ENCODE assay signal across 1 cellular context in genomic region chr4:4627111-4627510, GRCh38.
TF ChIP-seq lines count a peak whose summit lies in the region.

No MANE protein-coding gene starts in this region.

TF ChIP-seq in GM23338, 12 proteins besides CTCF, POLR2A, EP300 and RAD21 (continued from another document):
- TF ChIP-seq, protein P1, sequence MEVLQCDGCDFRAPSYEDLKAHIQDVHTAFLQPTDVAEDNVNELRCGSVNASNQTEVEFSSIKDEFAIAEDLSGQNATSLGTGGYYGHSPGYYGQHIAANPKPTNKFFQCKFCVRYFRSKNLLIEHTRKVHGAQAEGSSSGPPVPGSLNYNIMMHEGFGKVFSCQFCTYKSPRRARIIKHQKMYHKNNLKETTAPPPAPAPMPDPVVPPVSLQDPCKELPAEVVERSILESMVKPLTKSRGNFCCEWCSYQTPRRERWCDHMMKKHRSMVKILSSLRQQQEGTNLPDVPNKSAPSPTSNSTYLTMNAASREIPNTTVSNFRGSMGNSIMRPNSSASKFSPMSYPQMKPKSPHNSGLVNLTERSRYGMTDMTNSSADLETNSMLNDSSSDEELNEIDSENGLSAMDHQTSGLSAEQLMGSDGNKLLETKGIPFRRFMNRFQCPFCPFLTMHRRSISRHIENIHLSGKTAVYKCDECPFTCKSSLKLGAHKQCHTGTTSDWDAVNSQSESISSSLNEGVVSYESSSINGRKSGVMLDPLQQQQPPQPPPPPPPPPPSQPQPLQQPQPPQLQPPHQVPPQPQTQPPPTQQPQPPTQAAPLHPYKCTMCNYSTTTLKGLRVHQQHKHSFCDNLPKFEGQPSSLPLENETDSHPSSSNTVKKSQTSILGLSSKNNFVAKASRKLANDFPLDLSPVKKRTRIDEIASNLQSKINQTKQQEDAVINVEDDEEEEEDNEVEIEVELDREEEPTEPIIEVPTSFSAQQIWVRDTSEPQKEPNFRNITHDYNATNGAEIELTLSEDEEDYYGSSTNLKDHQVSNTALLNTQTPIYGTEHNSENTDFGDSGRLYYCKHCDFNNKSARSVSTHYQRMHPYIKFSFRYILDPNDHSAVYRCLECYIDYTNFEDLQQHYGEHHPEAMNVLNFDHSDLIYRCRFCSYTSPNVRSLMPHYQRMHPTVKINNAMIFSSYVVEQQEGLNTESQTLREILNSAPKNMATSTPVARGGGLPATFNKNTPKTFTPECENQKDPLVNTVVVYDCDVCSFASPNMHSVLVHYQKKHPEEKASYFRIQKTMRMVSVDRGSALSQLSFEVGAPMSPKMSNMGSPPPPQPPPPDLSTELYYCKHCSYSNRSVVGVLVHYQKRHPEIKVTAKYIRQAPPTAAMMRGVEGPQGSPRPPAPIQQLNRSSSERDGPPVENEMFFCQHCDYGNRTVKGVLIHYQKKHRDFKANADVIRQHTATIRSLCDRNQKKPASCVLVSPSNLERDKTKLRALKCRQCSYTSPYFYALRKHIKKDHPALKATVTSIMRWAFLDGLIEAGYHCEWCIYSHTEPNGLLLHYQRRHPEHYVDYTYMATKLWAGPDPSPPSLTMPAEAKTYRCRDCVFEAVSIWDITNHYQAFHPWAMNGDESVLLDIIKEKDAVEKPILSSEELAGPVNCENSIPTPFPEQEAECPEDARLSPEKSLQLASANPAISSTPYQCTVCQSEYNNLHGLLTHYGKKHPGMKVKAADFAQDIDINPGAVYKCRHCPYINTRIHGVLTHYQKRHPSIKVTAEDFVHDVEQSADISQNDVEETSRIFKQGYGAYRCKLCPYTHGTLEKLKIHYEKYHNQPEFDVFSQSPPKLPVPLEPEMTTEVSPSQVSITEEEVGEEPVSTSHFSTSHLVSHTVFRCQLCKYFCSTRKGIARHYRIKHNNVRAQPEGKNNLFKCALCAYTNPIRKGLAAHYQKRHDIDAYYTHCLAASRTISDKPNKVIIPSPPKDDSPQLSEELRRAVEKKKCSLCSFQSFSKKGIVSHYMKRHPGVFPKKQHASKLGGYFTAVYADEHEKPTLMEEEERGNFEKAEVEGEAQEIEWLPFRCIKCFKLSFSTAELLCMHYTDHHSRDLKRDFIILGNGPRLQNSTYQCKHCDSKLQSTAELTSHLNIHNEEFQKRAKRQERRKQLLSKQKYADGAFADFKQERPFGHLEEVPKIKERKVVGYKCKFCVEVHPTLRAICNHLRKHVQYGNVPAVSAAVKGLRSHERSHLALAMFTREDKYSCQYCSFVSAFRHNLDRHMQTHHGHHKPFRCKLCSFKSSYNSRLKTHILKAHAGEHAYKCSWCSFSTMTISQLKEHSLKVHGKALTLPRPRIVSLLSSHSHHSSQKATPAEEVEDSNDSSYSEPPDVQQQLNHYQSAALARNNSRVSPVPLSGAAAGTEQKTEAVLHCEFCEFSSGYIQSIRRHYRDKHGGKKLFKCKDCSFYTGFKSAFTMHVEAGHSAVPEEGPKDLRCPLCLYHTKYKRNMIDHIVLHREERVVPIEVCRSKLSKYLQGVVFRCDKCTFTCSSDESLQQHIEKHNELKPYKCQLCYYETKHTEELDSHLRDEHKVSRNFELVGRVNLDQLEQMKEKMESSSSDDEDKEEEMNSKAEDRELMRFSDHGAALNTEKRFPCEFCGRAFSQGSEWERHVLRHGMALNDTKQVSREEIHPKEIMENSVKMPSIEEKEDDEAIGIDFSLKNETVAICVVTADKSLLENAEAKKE (CRISPR knock-in tag; IDR thresholded peaks at IDR 0.05) = no peak
